Comparison of ENCODE assay signal across 10 cellular contexts in genomic region chr6:110329348-110329728, GRCh38. TPM values are rescaled to one million over a fixed set of nuclear protein-coding genes. Genes with fewer than 3 reads are reported as not detected.
DNase-seq lines count a peak whose midpoint lies in the region; ATAC-seq and TF ChIP-seq lines count a peak whose summit lies in the region.
"Had no signal": no experiment of that assay in that cellular context is flagged by ENCODE, and none has a peak within 500 bp of the region (broad histone marks: within the 10 kb centered on the region; RNA-seq: fewer than 3 reads in every experiment).

No MANE protein-coding gene starts in this region.

- intact Hi-C loops in activated naive CD4-positive, alpha-beta T cell treated with anti-CD3 and anti-CD28 coated beads for 36 hours (cut with micrococcal nuclease) = no loop called here
- intact Hi-C loops in adrenal gland (cut with DNase I) = no loop called here

- H3K4me3 Mint-ChIP-seq in activated naive CD4-positive, alpha-beta T cell treated with anti-CD3 and anti-CD28 coated beads for 36 hours = no peak overlapping the region

- H3K36me3 ChIP-seq in muscle layer of duodenum (ENCODE audit: control insufficient read depth in 1 of 2, insufficient read depth in 2 of 2, low read length in 2 of 2) (no peaks in the 10 kb centered on the region), urinary bladder (ENCODE audit: insufficient read depth) (no peaks in the 10 kb centered on the region), adrenal gland (replicated peaks in 1 of 2) (no peaks in the 10 kb centered on the region)

- no peaks in the 10 kb centered on the region for H3K9me3 Mint-ChIP-seq in activated naive CD4-positive, alpha-beta T cell treated with anti-CD3 and anti-CD28 coated beads for 36 hours

- H3K9me3 ChIP-seq in muscle layer of duodenum (ENCODE audit: control insufficient read depth in 1 of 2, low read length in 2 of 2) (no peaks in the 10 kb centered on the region), adrenal gland (replicated peaks in 1 of 3) (no peaks in the 10 kb centered on the region)

- H3K27me3 Mint-ChIP-seq in activated naive CD4-positive, alpha-beta T cell treated with anti-CD3 and anti-CD28 coated beads for 36 hours (ENCODE audit: low read depth) = no peaks in the 10 kb centered on the region

- H3K27me3 ChIP-seq in muscle layer of duodenum (ENCODE audit: low read depth, low read length) (no peaks in the 10 kb centered on the region), adrenal gland (no peaks in the 10 kb centered on the region)

- H3K36me3 Mint-ChIP-seq in activated naive CD4-positive, alpha-beta T cell treated with anti-CD3 and anti-CD28 coated beads for 36 hours (ENCODE audit: low read depth) = no peaks in the 10 kb centered on the region

- peak overlapping the region; percentile 62 for H3K27ac ChIP-seq in muscle layer of duodenum (ENCODE audit: low read length)
- no peak overlapping the region for H3K27ac ChIP-seq in urinary bladder (ENCODE audit: low read depth)
- peak overlapping the region in 2 of 5 donors; percentile 35 to 57 for H3K27ac ChIP-seq in adrenal gland

- DNase-seq in NCI-H1694 treated with DMSO at 0.1 percent for 48 hours (lab: John Stamatoyannopoulos, UW) (peak; percentile 52), dermis blood vessel endothelial cell (peak; percentile 3), adrenal gland (no peak)
- no peak for DNase-seq in activated naive CD4-positive, alpha-beta T cell treated with anti-CD3 and anti-CD28 coated beads for 36 hours
- DNase-seq: activated effector memory CD4-positive, alpha-beta T cell treated with Interleukin-2 at 50 U/mL for 16 hours; NCI-H187 had no signal

- H3K4me1 Mint-ChIP-seq in activated naive CD4-positive, alpha-beta T cell treated with anti-CD3 and anti-CD28 coated beads for 36 hours (ENCODE audit: low read depth) = no peaks in the 10 kb centered on the region

- no peak overlapping the region for H3K27ac Mint-ChIP-seq in activated naive CD4-positive, alpha-beta T cell treated with anti-CD3 and anti-CD28 coated beads for 36 hours

- 13% methylated on average over 8 of the region's 8 CpGs for WGBS in urinary bladder
- WGBS in adrenal gland, 4 donors = 54 to 70% (median 57%) methylated on average over 8 of the region's 8 CpGs

- peak overlapping the region; percentile 45 to 49 for H3K4me3 ChIP-seq in muscle layer of duodenum (ENCODE audit: low read depth in 1 of 2, low read length in 2 of 2)
- H3K4me3 ChIP-seq in urinary bladder (ENCODE audit: low read depth, low read length) = peak overlapping the region; percentile 10
- H3K4me3 ChIP-seq in adrenal gland = no peak overlapping the region

- no peak for TF ChIP-seq POLR2A in adrenal gland (IDR thresholded peaks at IDR 0.05)

- CTCF ChIA-PET in activated naive CD4-positive, alpha-beta T cell treated with anti-CD3 and anti-CD28 coated beads for 36 hours (lab: Charles Lee) = interaction anchor here (0.7 kb wide), 1 partner anchor 145 kb away, joined by 3 read pairs; no protein-coding TSS in a partner anchor

- no peak for ATAC-seq in GM19467 (IDR thresholded peaks at IDR 0.05; ENCODE audit: unreplicated experiment)

- H3K4me1 ChIP-seq in muscle layer of duodenum (ENCODE audit: control insufficient read depth in 1 of 2, insufficient read depth in 2 of 2, low read length in 2 of 2) (peaks cover 29 to 78% of the 10 kb centered on the region in 2 donors), urinary bladder (ENCODE audit: insufficient read depth) (no peaks in the 10 kb centered on the region), adrenal gland (replicated peaks in 1 of 2) (peaks cover 0 to 49% of the 10 kb centered on the region in 2 donors)

- no peak for TF ChIP-seq CTCF in adrenal gland (IDR thresholded peaks at IDR 0.05)

RNA-seq across cellular contexts. Expression of gene METTL24, which starts 28.8 kb away (rescaled TPM):
- total RNA-seq in dermis blood vessel endothelial cell = not detected in 2 replicates
- total RNA-seq in urinary bladder = 19.2 TPM
- 4.3 TPM for polyA plus RNA-seq in urinary bladder
- not detected for total RNA-seq in activated naive CD4-positive, alpha-beta T cell treated with anti-CD3 and anti-CD28 coated beads for 36 hours
- 1 to 10 TPM in 7 of 8 donors, not detected in 1; 1.1 to 5.0 (median 3.3) TPM for total RNA-seq in adrenal gland
- under 1 TPM; 0.20 to 0.97 (median 0.90) TPM for polyA plus RNA-seq in adrenal gland
- total RNA-seq: RPMI7951 had no signal

Comparison
In these comparisons a context has a peak if more than half of its experiments do, and no peak if none do; other contexts are left out.
1. DNase-seq: peak in NCI-H1694 treated with DMSO at 0.1 percent for 48 hours (single experiment) and dermis blood vessel endothelial cell (single experiment); none in activated naive CD4-positive, alpha-beta T cell treated with anti-CD3 and anti-CD28 coated beads for 36 hours (single experiment) and adrenal gland (0 of 7).
2. H3K4me3 ChIP-seq: peak in muscle layer of duodenum (2 of 2) and urinary bladder (single experiment); none in adrenal gland (0 of 4).